Comparison of ENCODE assay signal across 14 cellular contexts in the genomic region with DNA sequence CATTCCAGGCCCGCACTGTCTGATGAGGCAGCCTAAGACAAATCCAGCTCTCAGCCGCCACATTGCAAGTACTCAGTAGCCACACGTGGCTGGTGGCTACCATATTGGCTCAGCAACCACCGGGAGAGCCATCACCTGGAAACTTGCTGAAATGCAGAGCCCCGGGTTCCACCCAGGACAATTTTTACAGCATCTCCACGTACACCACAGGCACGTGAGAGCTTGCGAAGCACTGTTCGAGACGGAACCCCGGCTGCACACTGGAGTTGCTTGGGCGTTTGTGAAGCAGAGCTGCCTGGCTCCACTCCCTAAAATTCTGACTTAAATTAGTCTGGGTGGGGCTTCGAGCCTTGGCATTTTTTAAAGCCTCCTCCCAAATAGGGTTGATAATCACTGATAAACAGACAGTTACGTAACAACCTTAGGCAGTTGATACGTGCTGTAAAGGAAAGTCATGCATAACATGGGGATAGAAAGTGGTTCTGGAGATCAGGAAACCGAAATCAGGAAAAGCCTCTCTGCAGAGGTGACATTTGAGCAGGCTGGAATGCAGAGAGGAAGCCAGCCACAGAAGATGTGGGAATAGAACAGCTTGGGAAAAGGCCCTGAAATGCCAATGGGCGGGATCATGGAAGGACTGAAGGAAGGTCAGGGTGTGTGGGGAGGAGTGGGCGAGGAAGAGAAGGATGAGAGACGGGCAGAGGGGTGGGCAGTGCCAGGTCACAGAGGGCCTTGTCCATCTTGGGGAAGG. TPM values are rescaled to one million over a fixed set of nuclear protein-coding genes. Genes with fewer than 3 reads are reported as not detected.
DNase-seq lines count a peak whose midpoint lies in the region; ATAC-seq and TF ChIP-seq lines count a peak whose summit lies in the region.
"Had no signal": no experiment of that assay in that cellular context is flagged by ENCODE, and none has a peak within 500 bp of the region (broad histone marks: within the 10 kb centered on the region; RNA-seq: fewer than 3 reads in every experiment).

No MANE protein-coding gene starts in this region.

- H3K36me3 Mint-ChIP-seq in WTC11, result peaks cover 3% of the 10 kb centered on the region; the same call in 1 of the 2 replicates
- H3K36me3 Mint-ChIP-seq: T-cell had no signal

- H3K9me3 ChIP-seq in psoas muscle, result no peaks in the 10 kb centered on the region

- no peaks in the 10 kb centered on the region for H3K9me3 Mint-ChIP-seq in WTC11
- H3K9me3 Mint-ChIP-seq: T-cell had no signal

- DNase-seq in dermis blood vessel endothelial cell (peak; percentile 60), psoas muscle (no peak), WTC11 (ENCODE audit: low spot score) (no peak), pons (ENCODE audit: low spot score) (no peak), RKO (ENCODE audit: low spot score) (no peak)
- no peak for DNase-seq in stimulated activated naive CD4-positive, alpha-beta T cell treated with Interleukin-2 at 50 U/mL for 16 hours (lab: John Stamatoyannopoulos, UW)
- DNase-seq: activated CD4-positive, alpha-beta T cell treated with anti-CD3 and anti-CD28 coated beads, Interleukin-2, amount 50 U/mL, for 1 hour; activated gamma-delta T cell treated with Interleukin-2 at 50 U/mL for 16 hours; NCI-H1436; stimulated activated CD4-positive, alpha-beta T cell treated with anti-CD3 and anti-CD28 coated beads, Interleukin-4, amount 100 ng/mL, for 24 hours; T-cell had no signal

- no peak overlapping the region for H3K4me3 Mint-ChIP-seq in WTC11
- H3K4me3 Mint-ChIP-seq: T-cell had no signal

- no peak overlapping the region for H3K27ac Mint-ChIP-seq in WTC11
- H3K27ac Mint-ChIP-seq: T-cell had no signal

- peak in 1 of 4 donors; percentile 36 for ATAC-seq in psoas muscle
- ATAC-seq in WTC11, result no peak
- ATAC-seq: HCT116, T-cell had no signal

- peaks cover 35% of the 10 kb centered on the region for H3K27me3 Mint-ChIP-seq in WTC11 (ENCODE audit: low read depth)

- no peak overlapping the region for H3K4me3 ChIP-seq in ACC112 (ENCODE audit: low read depth, low read length)
- H3K4me3 ChIP-seq in psoas muscle, result no peak overlapping the region

- H3K79me2 ChIP-seq in ACC112 (ENCODE audit: control insufficient read depth, insufficient read depth, low read length, unreplicated experiment), result peaks cover 86% of the 10 kb centered on the region

- 52 to 58% (median 55%) methylated on average over 19 of the region's 19 CpGs for WGBS in psoas muscle, 3 donors

- no peak for TF ChIP-seq CTCF in psoas muscle (IDR thresholded peaks at IDR 0.05)
- TF ChIP-seq CTCF in WTC11 (IDR thresholded peaks at IDR 0.05), result no peak

- H3K4me1 ChIP-seq in ACC112 (ENCODE audit: control insufficient read depth, insufficient read depth, low read length, unreplicated experiment) (peaks cover 49% of the 10 kb centered on the region), psoas muscle (peaks cover 10% of the 10 kb centered on the region)

- H2AFZ ChIP-seq in ACC112 (ENCODE audit: low read length, unreplicated experiment), result no peak overlapping the region

- H3K27me3 ChIP-seq in ACC112 (ENCODE audit: insufficient read depth, low read length) (no peaks in the 10 kb centered on the region), layer of hippocampus (ENCODE audit: control insufficient read depth, insufficient read depth, low read length) (no peaks in the 10 kb centered on the region), psoas muscle (ENCODE audit: insufficient read depth in 3 of 3, low read length in 2 of 3) (peaks cover 0 to 10% (median 0%) of the 10 kb centered on the region in 3 donors)

- CTCF ChIA-PET in WTC11 (lab: Charles Lee), result interaction anchor here (0.6 kb wide), 1 partner anchor 802 kb away, joined by 3 read pairs; no protein-coding TSS in a partner anchor

- intact Hi-C loops in psoas muscle (cut with DNase I), result no loop called here

- peak overlapping the region; percentile 38 for H3K27ac ChIP-seq in ACC112 (ENCODE audit: low read depth, low read length)
- H3K27ac ChIP-seq in layer of hippocampus (ENCODE audit: low read depth, low read length), result peak overlapping the region; percentile 14
- H3K27ac ChIP-seq in psoas muscle, result peak overlapping the region; percentile 31

- POLR2A ChIA-PET in WTC11 (lab: Charles Lee), result no interaction called here

- H3K4me1 Mint-ChIP-seq in WTC11, result peaks cover 29% of the 10 kb centered on the region

- H3K36me3 ChIP-seq in ACC112 (ENCODE audit: insufficient read depth, low read length) (peaks cover 5% of the 10 kb centered on the region; the same call in 1 of the 2 replicates), psoas muscle (ENCODE audit: insufficient read depth in 1 of 2, low read depth in 1 of 2) (no peaks in the 10 kb centered on the region)

TF ChIP-seq in WTC11, 78 proteins besides CTCF, POLR2A, EP300 and RAD21:
- TF ChIP-seq, protein P1, sequence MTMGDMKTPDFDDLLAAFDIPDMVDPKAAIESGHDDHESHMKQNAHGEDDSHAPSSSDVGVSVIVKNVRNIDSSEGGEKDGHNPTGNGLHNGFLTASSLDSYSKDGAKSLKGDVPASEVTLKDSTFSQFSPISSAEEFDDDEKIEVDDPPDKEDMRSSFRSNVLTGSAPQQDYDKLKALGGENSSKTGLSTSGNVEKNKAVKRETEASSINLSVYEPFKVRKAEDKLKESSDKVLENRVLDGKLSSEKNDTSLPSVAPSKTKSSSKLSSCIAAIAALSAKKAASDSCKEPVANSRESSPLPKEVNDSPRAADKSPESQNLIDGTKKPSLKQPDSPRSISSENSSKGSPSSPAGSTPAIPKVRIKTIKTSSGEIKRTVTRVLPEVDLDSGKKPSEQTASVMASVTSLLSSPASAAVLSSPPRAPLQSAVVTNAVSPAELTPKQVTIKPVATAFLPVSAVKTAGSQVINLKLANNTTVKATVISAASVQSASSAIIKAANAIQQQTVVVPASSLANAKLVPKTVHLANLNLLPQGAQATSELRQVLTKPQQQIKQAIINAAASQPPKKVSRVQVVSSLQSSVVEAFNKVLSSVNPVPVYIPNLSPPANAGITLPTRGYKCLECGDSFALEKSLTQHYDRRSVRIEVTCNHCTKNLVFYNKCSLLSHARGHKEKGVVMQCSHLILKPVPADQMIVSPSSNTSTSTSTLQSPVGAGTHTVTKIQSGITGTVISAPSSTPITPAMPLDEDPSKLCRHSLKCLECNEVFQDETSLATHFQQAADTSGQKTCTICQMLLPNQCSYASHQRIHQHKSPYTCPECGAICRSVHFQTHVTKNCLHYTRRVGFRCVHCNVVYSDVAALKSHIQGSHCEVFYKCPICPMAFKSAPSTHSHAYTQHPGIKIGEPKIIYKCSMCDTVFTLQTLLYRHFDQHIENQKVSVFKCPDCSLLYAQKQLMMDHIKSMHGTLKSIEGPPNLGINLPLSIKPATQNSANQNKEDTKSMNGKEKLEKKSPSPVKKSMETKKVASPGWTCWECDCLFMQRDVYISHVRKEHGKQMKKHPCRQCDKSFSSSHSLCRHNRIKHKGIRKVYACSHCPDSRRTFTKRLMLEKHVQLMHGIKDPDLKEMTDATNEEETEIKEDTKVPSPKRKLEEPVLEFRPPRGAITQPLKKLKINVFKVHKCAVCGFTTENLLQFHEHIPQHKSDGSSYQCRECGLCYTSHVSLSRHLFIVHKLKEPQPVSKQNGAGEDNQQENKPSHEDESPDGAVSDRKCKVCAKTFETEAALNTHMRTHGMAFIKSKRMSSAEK (CRISPR knock-in tag; IDR thresholded peaks at IDR 0.05; ENCODE audit: borderline replicate concordance), result no peak
- TF ChIP-seq CREB1 (CRISPR knock-in tag; IDR thresholded peaks at IDR 0.05) (no peak), CREM (CRISPR knock-in tag; IDR thresholded peaks at IDR 0.05) (no peak), NFATC4 (CRISPR knock-in tag; IDR thresholded peaks at IDR 0.05) (no peak), ZNF263 (CRISPR knock-in tag; IDR thresholded peaks at IDR 0.05; ENCODE audit: low read depth) (no peak), RORB (CRISPR knock-in tag; IDR thresholded peaks at IDR 0.05) (no peak), MLX (CRISPR knock-in tag; IDR thresholded peaks at IDR 0.05) (no peak)
- TF ChIP-seq, protein P2, sequence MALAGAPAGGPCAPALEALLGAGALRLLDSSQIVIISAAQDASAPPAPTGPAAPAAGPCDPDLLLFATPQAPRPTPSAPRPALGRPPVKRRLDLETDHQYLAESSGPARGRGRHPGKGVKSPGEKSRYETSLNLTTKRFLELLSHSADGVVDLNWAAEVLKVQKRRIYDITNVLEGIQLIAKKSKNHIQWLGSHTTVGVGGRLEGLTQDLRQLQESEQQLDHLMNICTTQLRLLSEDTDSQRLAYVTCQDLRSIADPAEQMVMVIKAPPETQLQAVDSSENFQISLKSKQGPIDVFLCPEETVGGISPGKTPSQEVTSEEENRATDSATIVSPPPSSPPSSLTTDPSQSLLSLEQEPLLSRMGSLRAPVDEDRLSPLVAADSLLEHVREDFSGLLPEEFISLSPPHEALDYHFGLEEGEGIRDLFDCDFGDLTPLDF (CRISPR knock-in tag; IDR thresholded peaks at IDR 0.05), result no peak
- TF ChIP-seq, protein P3, sequence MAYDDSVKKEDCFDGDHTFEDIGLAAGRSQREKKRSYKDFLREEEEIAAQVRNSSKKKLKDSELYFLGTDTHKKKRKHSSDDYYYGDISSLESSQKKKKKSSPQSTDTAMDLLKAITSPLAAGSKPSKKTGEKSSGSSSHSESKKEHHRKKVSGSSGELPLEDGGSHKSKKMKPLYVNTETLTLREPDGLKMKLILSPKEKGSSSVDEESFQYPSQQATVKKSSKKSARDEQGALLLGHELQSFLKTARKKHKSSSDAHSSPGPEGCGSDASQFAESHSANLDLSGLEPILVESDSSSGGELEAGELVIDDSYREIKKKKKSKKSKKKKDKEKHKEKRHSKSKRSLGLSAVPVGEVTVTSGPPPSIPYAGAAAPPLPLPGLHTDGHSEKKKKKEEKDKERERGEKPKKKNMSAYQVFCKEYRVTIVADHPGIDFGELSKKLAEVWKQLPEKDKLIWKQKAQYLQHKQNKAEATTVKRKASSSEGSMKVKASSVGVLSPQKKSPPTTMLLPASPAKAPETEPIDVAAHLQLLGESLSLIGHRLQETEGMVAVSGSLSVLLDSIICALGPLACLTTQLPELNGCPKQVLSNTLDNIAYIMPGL (CRISPR knock-in tag; IDR thresholded peaks at IDR 0.05), result no peak

RNA-seq across cellular contexts. Expression of gene ASAP2, which starts 6.2 kb away (rescaled TPM):
- total RNA-seq in dermis blood vessel endothelial cell, result 58.0 and 59.6 TPM in 2 replicates
- 1 to 10 TPM; 2.5 to 9.0 (median 4.1) TPM for total RNA-seq in psoas muscle
- 1 to 10 TPM; 1.6 to 3.3 (median 2.0) TPM for polyA plus RNA-seq in psoas muscle
- 14.3 to 15.6 TPM (median 14.5 TPM) in 3 replicates for total RNA-seq in WTC11 (2021)
